ENCODE assay signal across 8 cellular contexts in genomic region chr17:73232587-73233373, GRCh38. TPM values are rescaled to one million over a fixed set of nuclear protein-coding genes. Genes with fewer than 3 reads are reported as not detected.
DNase-seq lines count a peak whose midpoint lies in the region; ATAC-seq and TF ChIP-seq lines count a peak whose summit lies in the region.

No MANE protein-coding gene starts in this region.

- ATAC-seq in GM21619 (IDR thresholded peaks at IDR 0.05; ENCODE audit: unreplicated experiment): peak; percentile 21
- ATAC-seq in esophagus mucosa: peak; percentile 72
- ATAC-seq in naive thymus-derived CD4-positive, alpha-beta T cell: peak; percentile 54

- TF ChIP-seq CTCF in uterus (IDR thresholded peaks at IDR 0.05): no peak

- H3K4me1 ChIP-seq in naive thymus-derived CD4-positive, alpha-beta T cell (ENCODE audit: control insufficient read depth in 2 of 2, insufficient read depth in 2 of 2, low read length in 2 of 2): peaks cover 20 to 33% of the 10 kb centered on the region in 2 donors
- no peaks in the 10 kb centered on the region for H3K4me1 ChIP-seq in uterus

- H3K27ac Mint-ChIP-seq in IgD-negative memory B cell: peak overlapping the region; percentile 78 to 98 (median 98)
- peak overlapping the region; percentile 92 to 98 (median 96) for H3K27ac Mint-ChIP-seq in naive thymus-derived CD4-positive, alpha-beta T cell

- peaks cover 35 to 50% (median 45%) of the 10 kb centered on the region in 3 donors for H3K4me1 Mint-ChIP-seq in IgD-negative memory B cell
- H3K4me1 Mint-ChIP-seq in naive thymus-derived CD4-positive, alpha-beta T cell: peaks cover 50 to 81% (median 69%) of the 10 kb centered on the region in 7 donors

- H3K9me3 ChIP-seq in naive thymus-derived CD4-positive, alpha-beta T cell (ENCODE audit: control insufficient read depth in 2 of 3, low read length in 3 of 3): no peaks in the 10 kb centered on the region
- H3K9me3 ChIP-seq in uterus: no peaks in the 10 kb centered on the region

- no peaks in the 10 kb centered on the region for H3K27me3 Mint-ChIP-seq in IgD-negative memory B cell
- no peaks in the 10 kb centered on the region for H3K27me3 Mint-ChIP-seq in naive thymus-derived CD4-positive, alpha-beta T cell

- no peak for TF ChIP-seq POLR2A in uterus (IDR thresholded peaks at IDR 0.05)

- peak overlapping the region; percentile 86 for H3K27ac ChIP-seq in naive thymus-derived CD4-positive, alpha-beta T cell (ENCODE audit: low read depth, low read length)
- H3K27ac ChIP-seq in uterus: peak overlapping the region; percentile 75 to 84

- H3K36me3 Mint-ChIP-seq in IgD-negative memory B cell: peaks cover 10% of the 10 kb centered on the region
- H3K36me3 Mint-ChIP-seq in naive thymus-derived CD4-positive, alpha-beta T cell: peaks cover 6 to 25% (median 12%) of the 10 kb centered on the region in 5 donors

- no peaks in the 10 kb centered on the region for H3K27me3 ChIP-seq in naive thymus-derived CD4-positive, alpha-beta T cell (ENCODE audit: control insufficient read depth in 2 of 2, insufficient read depth in 2 of 2, low read length in 2 of 2)
- H3K27me3 ChIP-seq in uterus: no peaks in the 10 kb centered on the region

- DNase-seq in DMS 273 (lab: John Stamatoyannopoulos, UW; ENCODE audit: unreplicated experiment) (peak; percentile 73), DMS 273 treated with DMSO at 0.1 percent for 48 hours (lab: John Stamatoyannopoulos, UW) (no peak), uterus (peak in 1 of 2 donors; percentile 33)
- DNase-seq in activated CD4-positive, alpha-beta T cell treated with anti-CD3 and anti-CD28 coated beads, Interleukin-2, amount 50 U/mL, for 48 hours: peak; percentile 32 to 43
- peak in 1 of 9 donors; percentile 18 for DNase-seq in naive thymus-derived CD4-positive, alpha-beta T cell

- H3K4me3 ChIP-seq in naive thymus-derived CD4-positive, alpha-beta T cell (ENCODE audit: low read length): peak overlapping the region; percentile 87
- H3K4me3 ChIP-seq in uterus: peak overlapping the region; percentile 92 to 97

- POLR2A ChIA-PET in naive thymus-derived CD4-positive, alpha-beta T cell (lab: Charles Lee): interaction anchor here (0.6 to 4.0 kb wide), 8 partner anchors 12 to 513 kb away, joined by 3 to 30 read pairs (median 5); partner anchors contain the start of gene COG1

- intact Hi-C loops in naive thymus-derived CD4-positive, alpha-beta T cell (cut with micrococcal nuclease): loop anchor here (1.0 to 10.0 kb wide), 13 partner anchors 20 to 1515 kb away; partner anchors contain the start of genes SLC39A11 (in 2 of the 2), CDC42EP4 (in 1 of the 2), COG1 (in 1 of the 2) and NHERF1 (in 1 of the 2)
- intact Hi-C loops in uterus (cut with DNase I; ENCODE audit: low total_unique reads): no loop called here

- CTCF ChIA-PET in naive thymus-derived CD4-positive, alpha-beta T cell (lab: Charles Lee): interaction anchor here (0.5 to 1.8 kb wide), 6 partner anchors 13 to 506 kb away, joined by 3 to 9 read pairs (median 5); partner anchors contain the start of gene COG1

- no peaks in the 10 kb centered on the region for H3K9me3 Mint-ChIP-seq in IgD-negative memory B cell
- no peaks in the 10 kb centered on the region for H3K9me3 Mint-ChIP-seq in naive thymus-derived CD4-positive, alpha-beta T cell

- H3K36me3 ChIP-seq in naive thymus-derived CD4-positive, alpha-beta T cell (ENCODE audit: control insufficient read depth in 2 of 3, insufficient read depth in 3 of 3, low read length in 3 of 3): peaks cover 0 to 27% (median 0%) of the 10 kb centered on the region in 3 experiments
- no peaks in the 10 kb centered on the region for H3K36me3 ChIP-seq in uterus

- peak overlapping the region; percentile 94 to 99 (median 98) for H3K4me3 Mint-ChIP-seq in IgD-negative memory B cell
- H3K4me3 Mint-ChIP-seq in naive thymus-derived CD4-positive, alpha-beta T cell: peak overlapping the region; percentile 90 to 98 (median 95)

RNA-seq across cellular contexts. Expression of gene CPSF4L, which starts 28.9 kb away (rescaled TPM):
- polyA plus RNA-seq in IgD-negative memory B cell: not detected
- total RNA-seq in esophagus mucosa (not detected), uterus (under 1 TPM in 1 of 4 donors, not detected in 3; 0.34 TPM)
- not detected for total RNA-seq in naive thymus-derived CD4-positive, alpha-beta T cell
- polyA plus RNA-seq in naive thymus-derived CD4-positive, alpha-beta T cell: not detected

RNA-seq across cellular contexts. Expression of gene COG1, which starts 39.9 kb away (rescaled TPM):
- polyA plus RNA-seq in IgD-negative memory B cell: 24.3 TPM
- total RNA-seq in esophagus mucosa (15.9 TPM), uterus (10 to 100 TPM; 18.8 to 61.6 (median 22.7) TPM)
- total RNA-seq in naive thymus-derived CD4-positive, alpha-beta T cell: 10 to 100 TPM; 35.0 to 92.7 (median 85.8) TPM
- 10 to 100 TPM; 25.2 to 45.5 TPM for polyA plus RNA-seq in naive thymus-derived CD4-positive, alpha-beta T cell

Comparison
In these comparisons a context has a peak if more than half of its experiments do, and no peak if none do; other contexts are left out.
1. ATAC-seq: peak in every context shown above with its lines; median percentile 72 in esophagus mucosa; 54 in naive thymus-derived CD4-positive, alpha-beta T cell; 21 in GM21619.